Comparison of ENCODE assay signal across 16 cellular contexts in genomic region chr2:28591711-28592365, GRCh38.
DNase-seq lines count a peak whose midpoint lies in the region; ATAC-seq, FAIRE-seq and TF ChIP-seq lines count a peak whose summit lies in the region.
"Had no signal": no experiment of that assay in that cellular context is flagged by ENCODE, and none has a peak within 500 bp of the region (broad histone marks: within the 10 kb centered on the region; RNA-seq: fewer than 3 reads in every experiment).

No MANE protein-coding gene starts in this region.

- no peak for FAIRE-seq in A549 (lab: Jason Lieb, UNC)

- H3K4me1 ChIP-seq in A549, result peaks cover 28% of the 10 kb centered on the region
- peaks cover 0 to 23% (median 19%) of the 10 kb centered on the region in 4 donors for H3K4me1 ChIP-seq in sigmoid colon

- TF ChIP-seq CTCF in A549 (IDR thresholded peaks at IDR 0.05) (no peak), coronary artery (IDR thresholded peaks at IDR 0.05) (no peak), sigmoid colon (IDR thresholded peaks at IDR 0.05) (no peak)

- TF ChIP-seq EP300 in A549 (IDR thresholded peaks at IDR 0.05) (no peak), sigmoid colon (IDR thresholded peaks at IDR 0.05) (no peak)

- no peak overlapping the region for H3K4me3 ChIP-seq in A549
- no peak overlapping the region for H3K4me3 ChIP-seq in coronary artery
- H3K4me3 ChIP-seq in sigmoid colon, result no peak overlapping the region
- H3K4me3 ChIP-seq: BLaER1, GM23338 had no signal

- intact Hi-C loops in sigmoid colon (cut with DNase I), result no loop called here

- DNase-seq in A549 (ENCODE audit: low read depth in 1 of 2, low spot score in 1 of 2) (no peak), coronary artery (ENCODE audit: low spot score) (peak; percentile 67), mesenteric fat pad (ENCODE audit: low spot score) (peak; percentile 79), sigmoid colon (peak; percentile 52), NCI-H774 (lab: John Stamatoyannopoulos, UW) (no peak)
- no peak for DNase-seq in central memory CD4-positive, alpha-beta T cell
- DNase-seq in stimulated activated CD4-positive, alpha-beta T cell treated with anti-CD3 and anti-CD28 coated beads, Interleukin-15, amount 100 ng/mL, for 24 hours, result no peak
- DNase-seq: Caco-2; CD8-positive, alpha-beta memory T cell; DMS53; GF-D8; H9; IMR-90 had no signal

- 89% methylated on average over 7 of the region's 9 CpGs for WGBS in A549 (ENCODE audit: missing lambda C conversion rate)
- 84 to 91% methylated on average over 9 of the region's 9 CpGs for WGBS in sigmoid colon, 2 donors

- H3K4me2 ChIP-seq in A549, result no peak overlapping the region
- H3K4me2 ChIP-seq: BLaER1, GM23338 had no signal

- TF ChIP-seq RAD21 in A549 (conservative IDR thresholded peaks at IDR 0.05 in 1 of 2, IDR thresholded peaks at IDR 0.05 in 1 of 2), result no peak

- no peak for TF ChIP-seq POLR2A in A549 (IDR thresholded peaks at IDR 0.05; ENCODE audit: low read length)
- no peak for TF ChIP-seq POLR2A in sigmoid colon (IDR thresholded peaks at IDR 0.05)

- H3K27ac ChIP-seq in A549, result peak overlapping the region; percentile 49 to 69; a peak in 4 of 6 replicates
- no peak overlapping the region for H3K27ac ChIP-seq in coronary artery
- H3K27ac ChIP-seq in sigmoid colon, result no peak overlapping the region
- H3K27ac ChIP-seq: BLaER1 had no signal

- H3K9me3 ChIP-seq in A549 (no peaks in the 10 kb centered on the region), sigmoid colon (no peaks in the 10 kb centered on the region)
- H3K9me3 ChIP-seq: BLaER1, Caco-2 had no signal

- ATAC-seq in A549 (no peak), GM18868 (IDR thresholded peaks at IDR 0.05; ENCODE audit: unreplicated experiment) (no peak)
- ATAC-seq: GM23338 had no signal

- H3K36me3 ChIP-seq in sigmoid colon, result no peaks in the 10 kb centered on the region
- H3K36me3 ChIP-seq: BLaER1 had no signal

- CTCF ChIA-PET in A549 (lab: Yijun Ruan, JAX), result interaction anchor here (3.1 to 11.7 kb wide), 6 partner anchors 9 to 183 kb away, joined by 19 to 167 read pairs (median 145); partner anchors contain the start of gene PPP1CB

- no peaks in the 10 kb centered on the region for H3K27me3 ChIP-seq in sigmoid colon
- H3K27me3 ChIP-seq: BLaER1 had no signal

- POLR2A ChIA-PET in A549 (lab: Yijun Ruan, JAX), result interaction anchor here (1.3 to 3.0 kb wide), 2 partner anchors 8 to 25 kb away, joined by 3 to 16 read pairs; no protein-coding TSS in a partner anchor

TF ChIP-seq in A549, 52 proteins besides CTCF, POLR2A, EP300 and RAD21:
- TF ChIP-seq ELK1 (IDR thresholded peaks at IDR 0.05; ENCODE audit: low read depth, low read length) (no peak), SMC3 (IDR thresholded peaks at IDR 0.05) (no peak)

Comparison
In these comparisons a context has a peak if more than half of its experiments do, and no peak if none do; other contexts are left out.
1. DNase-seq: peak in coronary artery (single experiment), mesenteric fat pad (single experiment) and sigmoid colon (single experiment); none in A549 (0 of 2), NCI-H774 (single experiment), central memory CD4-positive, alpha-beta T cell (single experiment) and stimulated activated CD4-positive, alpha-beta T cell treated with anti-CD3 and anti-CD28 coated beads, Interleukin-15, amount 100 ng/mL, for 24 hours (single experiment).
2. H3K27ac ChIP-seq: peak in A549 (2 of 2); none in coronary artery (0 of 2) and sigmoid colon (0 of 4).